20 cellular contexts compared by ENCODE assay signal in genomic region chr14:92277031-92277430, GRCh38. TPM values are rescaled to one million over a fixed set of nuclear protein-coding genes. Genes with fewer than 3 reads are reported as not detected.
"Had no signal": no experiment of that assay in that cellular context is flagged by ENCODE, and none has a peak within 500 bp of the region (broad histone marks: within the 10 kb centered on the region; RNA-seq: fewer than 3 reads in every experiment).

No MANE protein-coding gene starts in this region.

- ATAC-seq: SK-N-SH treated with all-trans-retinoic acid at 6 μM for 48 hours had no signal

- H3K4me3 ChIP-seq: MG63 had no signal

- H3K9me3 ChIP-seq: MG63 had no signal

- H3K27me3 ChIP-seq: MG63 had no signal

- H3K36me3 ChIP-seq: MG63 had no signal

- DNase-seq: KBM-7, MG63, NCI-H1092, NCI-H1105 treated with DMSO at 0.1 percent for 48 hours, NCI-H1417 treated with DMSO at 0.1 percent for 48 hours, NCI-H146, NCI-H1694 treated with DMSO at 0.1 percent for 48 hours, NCI-H2029, NCI-H2081 treated with DMSO at 0.1 percent for 48 hours, NCI-H2171, NCI-H226, NCI-H446, NCI-H510A, NCI-H524 treated with DMSO at 0.1 percent for 48 hours, NCI-H69, NCI-H774, Right ventricle myocardium superior, RPMI8226 had no signal

RNA-seq across cellular contexts. Expression of gene SLC24A4, which starts 45.9 kb away (rescaled TPM):
- total RNA-seq: HT-29 had no signal
